ENCODE assay signal across 20 cellular contexts in genomic region chr10:118687472-118687871, GRCh38.
DNase-seq lines count a peak whose midpoint lies in the region; ATAC-seq and TF ChIP-seq lines count a peak whose summit lies in the region.
"Had no signal": no experiment of that assay in that cellular context is flagged by ENCODE, and none has a peak within 500 bp of the region (broad histone marks: within the 10 kb centered on the region; RNA-seq: fewer than 3 reads in every experiment).

No MANE protein-coding gene starts in this region.

- no peaks in the 10 kb centered on the region for H3K9me3 Mint-ChIP-seq in activated naive CD4-positive, alpha-beta T cell treated with anti-CD3 and anti-CD28 coated beads, Interleukin-2, amount 50 U/mL, for 24 hours
- H3K9me3 Mint-ChIP-seq in activated T-helper 17 cell treated with anti-CD3 and anti-CD28 coated beads, Interleukin-2, amount 50 U/mL, for 72 hours: no peaks in the 10 kb centered on the region
- H3K9me3 Mint-ChIP-seq in stimulated activated effector memory CD8-positive, alpha-beta T cell treated with anti-CD3 and anti-CD28 coated beads, Interleukin-12 subunit alpha, Interleukin-12 subunit beta, amount 100 ng/mL, for 72 hours: no peaks in the 10 kb centered on the region
- H3K9me3 Mint-ChIP-seq in HFFc6: no peaks in the 10 kb centered on the region
- H3K9me3 Mint-ChIP-seq: CD8-positive, alpha-beta memory T cell; T-helper 1 cell treated with Interleukin-12 subunit alpha and Interleukin-12 subunit beta and Interleukin-4 antibody, amounts not matched to agents 30 μg/mL and 1 μg/mL, for 36 hours had no signal

- H3K27ac Mint-ChIP-seq in activated naive CD4-positive, alpha-beta T cell treated with anti-CD3 and anti-CD28 coated beads, Interleukin-2, amount 50 U/mL, for 24 hours: peak overlapping the region; percentile 19
- H3K27ac Mint-ChIP-seq in activated T-helper 17 cell treated with anti-CD3 and anti-CD28 coated beads, Interleukin-2, amount 50 U/mL, for 72 hours: peak overlapping the region; percentile 8
- H3K27ac Mint-ChIP-seq in stimulated activated effector memory CD8-positive, alpha-beta T cell treated with anti-CD3 and anti-CD28 coated beads, Interleukin-12 subunit alpha, Interleukin-12 subunit beta, amount 100 ng/mL, for 72 hours: peak overlapping the region; percentile 3
- H3K27ac Mint-ChIP-seq in HFFc6: no peak overlapping the region
- H3K27ac Mint-ChIP-seq: T-helper 1 cell treated with Interleukin-12 subunit alpha and Interleukin-12 subunit beta and Interleukin-4 antibody, amounts not matched to agents 30 μg/mL and 1 μg/mL, for 36 hours had no signal

- TF ChIP-seq CTCF in HFFc6 (IDR thresholded peaks at IDR 0.05): no peak

- TF ChIP-seq POLR2A in erythroblast (IDR thresholded peaks at IDR 0.05; ENCODE audit: low read length): no peak

- peaks cover 21% of the 10 kb centered on the region for H3K4me1 Mint-ChIP-seq in activated naive CD4-positive, alpha-beta T cell treated with anti-CD3 and anti-CD28 coated beads, Interleukin-2, amount 50 U/mL, for 24 hours
- H3K4me1 Mint-ChIP-seq in activated T-helper 17 cell treated with anti-CD3 and anti-CD28 coated beads, Interleukin-2, amount 50 U/mL, for 72 hours: peaks cover 6% of the 10 kb centered on the region
- peaks cover 10% of the 10 kb centered on the region for H3K4me1 Mint-ChIP-seq in stimulated activated effector memory CD8-positive, alpha-beta T cell treated with anti-CD3 and anti-CD28 coated beads, Interleukin-12 subunit alpha, Interleukin-12 subunit beta, amount 100 ng/mL, for 72 hours
- peaks cover 8% of the 10 kb centered on the region for H3K4me1 Mint-ChIP-seq in HFFc6 (ENCODE audit: low read depth)
- H3K4me1 Mint-ChIP-seq: CD8-positive, alpha-beta memory T cell had no signal

- no peaks in the 10 kb centered on the region for H3K27me3 Mint-ChIP-seq in activated naive CD4-positive, alpha-beta T cell treated with anti-CD3 and anti-CD28 coated beads, Interleukin-2, amount 50 U/mL, for 24 hours
- H3K27me3 Mint-ChIP-seq in activated T-helper 17 cell treated with anti-CD3 and anti-CD28 coated beads, Interleukin-2, amount 50 U/mL, for 72 hours: no peaks in the 10 kb centered on the region
- no peaks in the 10 kb centered on the region for H3K27me3 Mint-ChIP-seq in HFFc6 (ENCODE audit: insufficient read depth)
- H3K27me3 Mint-ChIP-seq: CD8-positive, alpha-beta memory T cell had no signal

- no peak overlapping the region for H3K4me3 Mint-ChIP-seq in activated naive CD4-positive, alpha-beta T cell treated with anti-CD3 and anti-CD28 coated beads, Interleukin-2, amount 50 U/mL, for 24 hours
- no peak overlapping the region for H3K4me3 Mint-ChIP-seq in activated T-helper 17 cell treated with anti-CD3 and anti-CD28 coated beads, Interleukin-2, amount 50 U/mL, for 72 hours
- no peak overlapping the region for H3K4me3 Mint-ChIP-seq in stimulated activated effector memory CD8-positive, alpha-beta T cell treated with anti-CD3 and anti-CD28 coated beads, Interleukin-12 subunit alpha, Interleukin-12 subunit beta, amount 100 ng/mL, for 72 hours
- H3K4me3 Mint-ChIP-seq in HFFc6: no peak overlapping the region
- H3K4me3 Mint-ChIP-seq: CD8-positive, alpha-beta memory T cell; T-helper 1 cell treated with Interleukin-12 subunit alpha and Interleukin-12 subunit beta and Interleukin-4 antibody, amounts not matched to agents 30 μg/mL and 1 μg/mL, for 36 hours had no signal

- ATAC-seq in HG03378 (IDR thresholded peaks at IDR 0.05; ENCODE audit: unreplicated experiment): peak; percentile 61
- no peak for ATAC-seq in activated T-helper 17 cell treated with anti-CD3 and anti-CD28 coated beads, Interleukin-2, amount 50 U/mL, for 72 hours (replicated peaks)
- ATAC-seq in stimulated activated effector memory CD8-positive, alpha-beta T cell treated with anti-CD3 and anti-CD28 coated beads, Interleukin-12 subunit alpha, Interleukin-12 subunit beta, amount 100 ng/mL, for 72 hours: no peak

- DNase-seq in activated naive CD4-positive, alpha-beta T cell treated with anti-CD3 and anti-CD28 coated beads, Interleukin-2, amount 50 U/mL, for 16 hours: no peak
- no peak for DNase-seq in stimulated activated effector memory CD8-positive, alpha-beta T cell treated with anti-CD3 and anti-CD28 coated beads, Interleukin-12 subunit alpha, Interleukin-12 subunit beta, amount 100 ng/mL, for 72 hours (ENCODE audit: low spot score in 2 of 2)
- DNase-seq in erythroblast (lab: John Stamatoyannopoulos, UW) (no peak), HFFc6 (no peak)
- no peak for DNase-seq in activated CD4-positive, alpha-beta T cell treated with anti-CD3 and anti-CD28 coated beads, Interleukin-2, amount 50 U/mL, for 1 hour
- DNase-seq: Calu3; CD8-positive, alpha-beta memory T cell; GM23248; HCEC 1CT; Karpas-422; MV-4-11; NCI-H1105 treated with DMSO at 0.1 percent for 48 hours; NCI-H2029 treated with DMSO at 0.1 percent for 48 hours; NCI-H526; OCI-M1; Right ventricle myocardium superior had no signal

- H3K36me3 Mint-ChIP-seq in activated naive CD4-positive, alpha-beta T cell treated with anti-CD3 and anti-CD28 coated beads, Interleukin-2, amount 50 U/mL, for 24 hours: peaks cover 22% of the 10 kb centered on the region
- H3K36me3 Mint-ChIP-seq in activated T-helper 17 cell treated with anti-CD3 and anti-CD28 coated beads, Interleukin-2, amount 50 U/mL, for 72 hours (ENCODE audit: low read depth): peaks cover 82% of the 10 kb centered on the region
- H3K36me3 Mint-ChIP-seq in stimulated activated effector memory CD8-positive, alpha-beta T cell treated with anti-CD3 and anti-CD28 coated beads, Interleukin-12 subunit alpha, Interleukin-12 subunit beta, amount 100 ng/mL, for 72 hours: peaks cover 72% of the 10 kb centered on the region
- peaks cover 19% of the 10 kb centered on the region for H3K36me3 Mint-ChIP-seq in HFFc6 (ENCODE audit: low read depth)
